In genomic region chr3:71133874-71134273, GRCh38 we compare ENCODE assay signal across 8 cellular contexts.
DNase-seq lines count a peak whose midpoint lies in the region; ATAC-seq and TF ChIP-seq lines count a peak whose summit lies in the region.
"Had no signal": no experiment of that assay in that cellular context is flagged by ENCODE, and none has a peak within 500 bp of the region (broad histone marks: within the 10 kb centered on the region; RNA-seq: fewer than 3 reads in every experiment).

No MANE protein-coding gene starts in this region.

- peak overlapping the region; percentile 89 for H3K27ac Mint-ChIP-seq in Calu3 (ENCODE audit: unreplicated experiment)

- TF ChIP-seq POLR2A in gastroesophageal sphincter (IDR thresholded peaks at IDR 0.05) (no peak), gastrocnemius medialis (IDR thresholded peaks at IDR 0.05) (no peak)

- H3K4me3 ChIP-seq in OCI-LY7 (ENCODE audit: low read depth, low read length, poor library complexity, severe bottlenecking) (peak overlapping the region; percentile 36), gastroesophageal sphincter (peak overlapping the region in 1 of 2 donors; percentile 32), gastrocnemius medialis (peak overlapping the region in 1 of 4 donors; percentile 7)

- 36 to 39% methylated on average over 5 of the region's 5 CpGs for WGBS in gastroesophageal sphincter (ENCODE audit: low coverage in 1 of 2), 2 donors

- TF ChIP-seq CTCF in Calu3 (IDR thresholded peaks at IDR 0.05; ENCODE audit: unreplicated experiment) (no peak), OCI-LY7 (conservative IDR thresholded peaks at IDR 0.05; ENCODE audit: low read length) (no peak), gastroesophageal sphincter (IDR thresholded peaks at IDR 0.05) (no peak), gastrocnemius medialis (IDR thresholded peaks at IDR 0.05 in 4 of 5, conservative IDR thresholded peaks at IDR 0.05 in 1 of 5) (no peak)

- peak overlapping the region; percentile 46 for H3K27ac ChIP-seq in OCI-LY7 (ENCODE audit: low read depth, low read length, poor library complexity, severe bottlenecking)
- H3K27ac ChIP-seq in gastroesophageal sphincter = peak overlapping the region; percentile 83 to 97 (median 90)
- H3K27ac ChIP-seq in gastrocnemius medialis = peak overlapping the region in 3 of 4 donors; percentile 6 to 26 (median 19)

- intact Hi-C loops in Calu3 (cut with micrococcal nuclease; ENCODE audit: unreplicated experiment) = loop anchor here (5.0 kb wide), 4 partner anchors 123 to 443 kb away; no protein-coding TSS in a partner anchor
- intact Hi-C loops in OCI-LY7 (cut with micrococcal nuclease; ENCODE audit: unreplicated experiment) = loop anchor here (5.0 kb wide), 3 partner anchors 127 to 378 kb away; no protein-coding TSS in a partner anchor
- intact Hi-C loops in gastrocnemius medialis (cut with DNase I; ENCODE audit: low total_unique reads) = loop anchor here (5.0 kb wide), 1 partner anchor 67 kb away; no protein-coding TSS in a partner anchor

- peaks cover 27% of the 10 kb centered on the region; the same call in 1 of the 2 replicates for H3K79me2 ChIP-seq in OCI-LY7 (ENCODE audit: insufficient read depth, low read depth, low read length)

- no peaks in the 10 kb centered on the region for H3K9me3 Mint-ChIP-seq in Calu3 (ENCODE audit: low read depth, unreplicated experiment)
- H3K9me3 Mint-ChIP-seq: central memory CD8-positive, alpha-beta T cell had no signal

- no peaks in the 10 kb centered on the region for H3K27me3 Mint-ChIP-seq in Calu3 (ENCODE audit: unreplicated experiment)
- H3K27me3 Mint-ChIP-seq: central memory CD8-positive, alpha-beta T cell had no signal

- H3K9me3 ChIP-seq in OCI-LY7 (ENCODE audit: low read length) = no peaks in the 10 kb centered on the region
- no peaks in the 10 kb centered on the region for H3K9me3 ChIP-seq in gastroesophageal sphincter
- H3K9me3 ChIP-seq in gastrocnemius medialis = no peaks in the 10 kb centered on the region

- DNase-seq in Calu3 (no peak), OCI-LY7 (ENCODE audit: low spot score) (no peak), gastrocnemius medialis (no peak), NCI-H526 treated with DMSO at 0.1 percent for 48 hours (lab: John Stamatoyannopoulos, UW) (no peak)

- H3K27me3 ChIP-seq in gastroesophageal sphincter (no peaks in the 10 kb centered on the region), gastrocnemius medialis (no peaks in the 10 kb centered on the region)

- H3K36me3 ChIP-seq in OCI-LY7 (ENCODE audit: insufficient read depth, low read length) (no peaks in the 10 kb centered on the region), gastroesophageal sphincter (no peaks in the 10 kb centered on the region), gastrocnemius medialis (no peaks in the 10 kb centered on the region)

- CTCF ChIA-PET in Calu3 (lab: Charles Lee) (interaction anchor here (0.7 kb wide), 1 partner anchor 252 kb away, joined by 3 read pairs; no protein-coding TSS in a partner anchor), OCI-LY7 (lab: Charles Lee; ENCODE audit: unreplicated experiment) (no interaction called here)

- H3K4me3 Mint-ChIP-seq in Calu3 (ENCODE audit: low read depth, unreplicated experiment) = peak overlapping the region; percentile 60
- H3K4me3 Mint-ChIP-seq: central memory CD8-positive, alpha-beta T cell had no signal

- H3K4me1 ChIP-seq in OCI-LY7 (ENCODE audit: insufficient read depth, low read length, poor library complexity, severe bottlenecking) (peaks cover 53% of the 10 kb centered on the region), gastroesophageal sphincter (peaks cover 17 to 79% (median 22%) of the 10 kb centered on the region in 3 donors), gastrocnemius medialis (peaks cover 44 to 63% of the 10 kb centered on the region in 2 donors)

- POLR2A ChIA-PET in OCI-LY7 (lab: Charles Lee) = interaction anchor here (0.9 kb wide), 1 partner anchor 9 kb away, joined by 3 read pairs; no protein-coding TSS in a partner anchor

- H3K9me2 ChIP-seq in OCI-LY7 (ENCODE audit: insufficient read depth, low read length) = no peaks in the 10 kb centered on the region

- TF ChIP-seq EP300 in gastroesophageal sphincter (IDR thresholded peaks at IDR 0.05) = no peak

- BruUV-seq in Calu3 (replicated peaks; lab: Mats Ljungman, UMichigan) (no TSS peak), OCI-LY7 (replicated peaks; lab: Mats Ljungman, UMichigan) (no TSS peak)

- no peak for ATAC-seq in gastroesophageal sphincter
- ATAC-seq in gastrocnemius medialis = no peak
- no peak for ATAC-seq in GM21619 (IDR thresholded peaks at IDR 0.05; ENCODE audit: unreplicated experiment)
- no peak for ATAC-seq in GM18502 (IDR thresholded peaks at IDR 0.05; ENCODE audit: poor library complexity, unreplicated experiment)

- H3K4me1 Mint-ChIP-seq in Calu3 (ENCODE audit: low read depth, unreplicated experiment) = peaks cover 47% of the 10 kb centered on the region

- peak overlapping the region; percentile 92 for H3K4me2 ChIP-seq in OCI-LY7 (ENCODE audit: low read length)

- peak overlapping the region; percentile 34; the same call in 1 of the 2 replicates for H2AFZ ChIP-seq in OCI-LY7 (ENCODE audit: low read length)

- in situ Hi-C loops in gastrocnemius medialis (cut with MboI; ENCODE audit: low sequenced_read_pairs in 4 of 4) = loop anchor here in 1 of 4 donors (25.0 kb wide), 1 partner anchor 453 kb away; the partner anchor contains the start of gene FOXP1

- H4K20me1 ChIP-seq in OCI-LY7 (ENCODE audit: insufficient read depth, low read length) = no peaks in the 10 kb centered on the region

- peaks cover 21% of the 10 kb centered on the region for H3K36me3 Mint-ChIP-seq in Calu3 (ENCODE audit: insufficient read depth, unreplicated experiment)

Comparison
In these comparisons a context has a peak if more than half of its experiments do, and no peak if none do; other contexts are left out.
1. H3K27ac ChIP-seq: peak in every context shown above with its lines; median percentile 90 in gastroesophageal sphincter; 46 in OCI-LY7; 19 in gastrocnemius medialis.